ENCODE assay signal across 27 cellular contexts in genomic region chr12:69129014-69129413, GRCh38.
DNase-seq lines count a peak whose midpoint lies in the region; ATAC-seq, FAIRE-seq and TF ChIP-seq lines count a peak whose summit lies in the region.
"Had no signal": no experiment of that assay in that cellular context is flagged by ENCODE, and none has a peak within 500 bp of the region (broad histone marks: within the 10 kb centered on the region; RNA-seq: fewer than 3 reads in every experiment).

No MANE protein-coding gene starts in this region.

- WGBS in HepG2 (ENCODE audit: low lambda C conversion rate): 40% methylated on average over 1 of the region's 1 CpG
- 24 to 46% methylated on average over 1 of the region's 1 CpG for WGBS in GM23248 (ENCODE audit: low coverage in 1 of 2, low lambda C conversion rate in 2 of 2, missing lambda C conversion rate in 2 of 2), 2 experiments

- POLR2A ChIA-PET in HepG2 (lab: Yijun Ruan, JAX): no interaction called here

- H3K4me2 ChIP-seq in HepG2 (ENCODE audit: low read depth, low read length) (no peak overlapping the region), GM23248 (ENCODE audit: unreplicated experiment) (no peak overlapping the region)
- H3K4me2 ChIP-seq: A549; BLaER1 treated with 17β-estradiol and CSF1 and Interleukin-3, amounts not matched to agents 10 nM and 100 nM; PC-9 had no signal

- CTCF ChIA-PET in HepG2 (lab: Yijun Ruan, JAX; ENCODE audit: low intra/inter-chr PET ratio, low total read pairs): no interaction called here

- DNase-seq in MV-4-11 (lab: John Stamatoyannopoulos, UW): peak; percentile 18
- peak; percentile 71 for DNase-seq in amniotic epithelial cell (ENCODE audit: low read depth)
- DNase-seq in fibroblast of mammary gland (ENCODE audit: low read depth): peak; percentile 31
- no peak for DNase-seq in HepG2 (ENCODE audit: low spot score)
- DNase-seq in GM23248: no peak
- no peak for DNase-seq in nucleus accumbens (lab: John Stamatoyannopoulos, UW)
- DNase-seq in mesenteric fat pad (ENCODE audit: low spot score): no peak
- DNase-seq in activated T-cell treated with anti-CD3 and anti-CD28 coated beads for 4 hours: no peak
- DNase-seq: AML-193; CD4-positive, alpha-beta T cell; IMR-90; NCI-H1105 treated with DMSO at 0.1 percent for 48 hours; NCI-H146; NCI-H1930; NCI-H2107; NCI-H446; NCI-H524 treated with DMSO at 0.1 percent for 48 hours; NCI-H774; PC-9; SJCRH30 had no signal

- no peak for TF ChIP-seq POLR2A in HepG2 (IDR thresholded peaks at IDR 0.05; ENCODE audit: insufficient read depth in 1 of 2, low read depth in 2 of 2, low read length in 2 of 2)

- no peaks in the 10 kb centered on the region for H3K4me1 ChIP-seq in HepG2 (ENCODE audit: insufficient read depth, low read length)
- H3K4me1 ChIP-seq in GM23248 (ENCODE audit: insufficient read depth): no peaks in the 10 kb centered on the region
- H3K4me1 ChIP-seq: A549; BLaER1 treated with 17β-estradiol and CSF1 and Interleukin-3, amounts not matched to agents 10 nM and 100 nM; SJCRH30 had no signal

- H3K9me3 ChIP-seq in HepG2 (ENCODE audit: low read length): no peaks in the 10 kb centered on the region
- no peaks in the 10 kb centered on the region for H3K9me3 ChIP-seq in GM23248 (ENCODE audit: low read depth)
- H3K9me3 ChIP-seq: A549; BLaER1 treated with 17β-estradiol and CSF1 and Interleukin-3, amounts not matched to agents 10 nM and 100 nM; SJCRH30 had no signal

- no peaks in the 10 kb centered on the region for H3K36me3 ChIP-seq in HepG2 (replicated peaks in 1 of 2; ENCODE audit: control insufficient read depth in 1 of 2, insufficient read depth in 2 of 2, low read length in 2 of 2)
- no peaks in the 10 kb centered on the region for H3K36me3 ChIP-seq in GM23248 (ENCODE audit: low read depth)
- H3K36me3 ChIP-seq: BLaER1 treated with 17β-estradiol and CSF1 and Interleukin-3, amounts not matched to agents 10 nM and 100 nM; SJCRH30 had no signal

- H3K79me2 ChIP-seq in HepG2 (ENCODE audit: insufficient read depth, low read length): no peaks in the 10 kb centered on the region
- H3K79me2 ChIP-seq in GM23248 (ENCODE audit: insufficient read depth): no peaks in the 10 kb centered on the region

- H3K27me3 ChIP-seq in HepG2 (ENCODE audit: control insufficient read depth in 1 of 2, insufficient read depth in 2 of 2, low read length in 2 of 2) (no peaks in the 10 kb centered on the region; a peak in 1 of 5 replicates), GM23248 (replicated peaks; ENCODE audit: insufficient read depth) (peaks cover 9% of the 10 kb centered on the region)
- H3K27me3 ChIP-seq: BLaER1 treated with 17β-estradiol and CSF1 and Interleukin-3, amounts not matched to agents 10 nM and 100 nM had no signal

- H3K9me2 ChIP-seq in GM23248 (ENCODE audit: insufficient read depth): no peaks in the 10 kb centered on the region

- ATAC-seq in HepG2: no peak
- ATAC-seq: A549, HCT116, Right ventricle myocardium inferior had no signal

- in situ Hi-C loops in HepG2 (cut with HindIII; ENCODE audit: extremely low pct_ligation_motif_present, low pct_unique_long_range_greater_than_20kb): no loop called here
- in situ Hi-C loops in GM23248 (cut with MboI): no loop called here

- H3K4me3 ChIP-seq in fibroblast of mammary gland (ENCODE audit: control insufficient read depth, low read depth, low read length) (no peak overlapping the region), HepG2 (replicated peaks in 1 of 3; ENCODE audit: insufficient read depth in 1 of 3, low read depth in 2 of 3, low read length in 3 of 3) (no peak overlapping the region), GM23248 (no peak overlapping the region)
- H3K4me3 ChIP-seq: A549; BLaER1 treated with 17β-estradiol and CSF1 and Interleukin-3, amounts not matched to agents 10 nM and 100 nM; PC-9; SJCRH30 had no signal

- no peak for TF ChIP-seq RAD21 in HepG2 (CRISPR knock-in tag; IDR thresholded peaks at IDR 0.05)

- intact Hi-C loops in HepG2 (cut with micrococcal nuclease; ENCODE audit: unreplicated experiment): no loop called here

- no peak for TF ChIP-seq EP300 in HepG2 (IDR thresholded peaks at IDR 0.05; ENCODE audit: low read depth in 2 of 2, low read length in 2 of 2)
- TF ChIP-seq EP300 in HepG2 (CRISPR knock-in tag; IDR thresholded peaks at IDR 0.05; ENCODE audit: borderline replicate concordance): no peak

- TF ChIP-seq CTCF in fibroblast of mammary gland (conservative IDR thresholded peaks at IDR 0.05; ENCODE audit: control insufficient read depth, insufficient read depth, low read depth, low read length) (no peak), HepG2 (CRISPR knock-in tag; IDR thresholded peaks at IDR 0.05) (no peak)

- no peaks in the 10 kb centered on the region for H3F3A ChIP-seq in GM23248 (ENCODE audit: insufficient read depth)

- H3K27ac ChIP-seq in HepG2 (ENCODE audit: extremely low read length, insufficient read depth, low read length) (no peak overlapping the region), GM23248 (no peak overlapping the region)
- H3K27ac ChIP-seq: A549; BLaER1 treated with 17β-estradiol and CSF1 and Interleukin-3, amounts not matched to agents 10 nM and 100 nM; PC-9; SJCRH30 had no signal

- H3K9ac ChIP-seq in HepG2 (ENCODE audit: insufficient read depth, low read depth, low read length) (no peak overlapping the region), GM23248 (no peak overlapping the region)
- H3K9ac ChIP-seq: BLaER1 treated with 17β-estradiol and CSF1 and Interleukin-3, amounts not matched to agents 10 nM and 100 nM had no signal

- H2AFZ ChIP-seq in HepG2 (ENCODE audit: low read length) (no peak overlapping the region), GM23248 (no peak overlapping the region)
- H2AFZ ChIP-seq: PC-9 had no signal

- no TSS peak for BruUV-seq in HepG2 (replicated peaks; lab: Mats Ljungman, UMichigan)

- no peak for FAIRE-seq in HepG2 (lab: Jason Lieb, UNC)
- FAIRE-seq: A549, D721Med, H1, HTR-8/SVneo had no signal

- H4K20me1 ChIP-seq in HepG2 (ENCODE audit: insufficient read depth, low read length) (no peaks in the 10 kb centered on the region), GM23248 (ENCODE audit: insufficient read depth) (no peaks in the 10 kb centered on the region)
- H4K20me1 ChIP-seq: BLaER1 treated with 17β-estradiol and CSF1 and Interleukin-3, amounts not matched to agents 10 nM and 100 nM had no signal

TF ChIP-seq in HepG2, 621 proteins besides CTCF, POLR2A, EP300 and RAD21:
- TF ChIP-seq CEBPB (IDR thresholded peaks at IDR 0.05; ENCODE audit: borderline replicate concordance, low read depth, low read length) (peak; percentile 69; the same call in 1 of the 2 replicates), ZBTB42 (CRISPR knock-in tag; IDR thresholded peaks at IDR 0.05) (no peak)

Comparison
In these comparisons a context has a peak if more than half of its experiments do, and no peak if none do; other contexts are left out.
1. DNase-seq: peak in MV-4-11 (single experiment), amniotic epithelial cell (single experiment) and fibroblast of mammary gland (single experiment); none in HepG2 (single experiment), GM23248 (single experiment), nucleus accumbens (0 of 56), mesenteric fat pad (single experiment) and activated T-cell treated with anti-CD3 and anti-CD28 coated beads for 4 hours (single experiment).